In the genomic region with DNA sequence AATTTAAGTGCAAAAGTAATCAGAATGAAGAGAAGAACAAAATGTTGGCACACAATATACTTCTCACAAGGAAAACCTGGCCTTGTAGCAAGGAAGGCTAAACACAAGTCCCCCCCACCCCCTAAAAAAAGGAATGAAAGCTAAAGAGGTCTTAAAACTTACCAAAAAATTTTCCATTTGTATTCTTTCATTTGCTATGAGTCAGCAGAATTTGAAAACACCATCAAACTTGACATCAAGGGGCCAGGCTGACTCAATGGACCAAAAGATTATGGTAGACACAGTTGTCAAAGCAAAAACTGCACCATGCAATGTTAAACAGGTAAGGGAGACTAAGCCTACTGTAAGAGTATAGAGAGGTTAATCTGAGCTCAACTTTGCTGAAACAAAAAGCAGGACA, we compare ENCODE assay signal across 2 cellular contexts.
TF ChIP-seq lines count a peak whose summit lies in the region.

No MANE protein-coding gene starts in this region.

TF ChIP-seq in A549, 52 proteins besides CTCF, POLR2A, EP300 and RAD21:
- TF ChIP-seq MAFK (IDR thresholded peaks at IDR 0.05; ENCODE audit: partially characterized antibody) (peak; percentile 75), CBX2 (IDR thresholded peaks at IDR 0.05; ENCODE audit: borderline replicate concordance, low read depth) (no peak)
TF ChIP-seq in A549: peak in this region for 1.

TF ChIP-seq in IMR-90, 13 proteins besides CTCF, POLR2A, EP300 and RAD21:
- TF ChIP-seq SMC3 (IDR thresholded peaks at IDR 0.05; ENCODE audit: low read depth, low read length) (no peak), MXI1 (IDR thresholded peaks at IDR 0.05; ENCODE audit: borderline replicate concordance, low read depth, low read length) (no peak), NFE2L2 (IDR thresholded peaks at IDR 0.05; ENCODE audit: low read depth, low read length) (peak; percentile 36; the same call in 1 of the 2 replicates), MAFK (IDR thresholded peaks at IDR 0.05; ENCODE audit: low read depth, low read length) (peak; percentile 77)
